In the genomic region with DNA sequence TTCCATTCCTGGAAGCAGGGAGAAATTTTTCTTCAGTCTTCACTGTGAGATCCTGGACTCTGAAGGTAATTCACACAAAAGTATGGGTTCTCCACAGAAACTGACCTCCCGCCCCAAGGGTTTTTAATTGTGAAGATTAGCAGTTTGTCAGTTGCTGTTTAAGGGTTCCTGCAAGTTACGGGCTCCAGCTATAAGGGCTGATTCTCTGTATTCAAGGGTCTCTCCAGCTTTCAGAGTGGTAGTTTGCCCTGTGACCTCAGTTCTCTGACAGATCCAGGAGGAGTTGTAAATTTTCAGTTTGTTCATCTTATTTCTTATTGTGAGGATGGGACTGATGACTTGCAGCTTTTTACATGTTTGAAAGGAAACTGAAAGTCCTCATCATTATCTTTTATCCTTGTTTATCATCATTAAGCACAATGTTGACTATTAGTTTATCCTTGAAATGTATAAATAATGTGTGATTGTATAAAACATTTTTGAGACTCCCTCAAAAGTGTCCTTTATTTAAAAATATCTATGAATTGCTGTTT, we compare ENCODE assay signal across 15 cellular contexts.
DNase-seq lines count a peak whose midpoint lies in the region; ATAC-seq and TF ChIP-seq lines count a peak whose summit lies in the region.
"Had no signal": no experiment of that assay in that cellular context is flagged by ENCODE, and none has a peak within 500 bp of the region (broad histone marks: within the 10 kb centered on the region; RNA-seq: fewer than 3 reads in every experiment).

No MANE protein-coding gene starts in this region.

- H3K23ac ChIP-seq in mesendoderm (ENCODE audit: low read length): no peak overlapping the region

- H3K9me3 ChIP-seq in uterus: no peaks in the 10 kb centered on the region

- H3K4me1 ChIP-seq in mesendoderm (ENCODE audit: control insufficient read depth, low read depth, low read length) (peaks cover 5% of the 10 kb centered on the region), uterus (no peaks in the 10 kb centered on the region)

- H3K27me3 ChIP-seq in mesendoderm (ENCODE audit: insufficient read depth, low read length, poor library complexity) (no peaks in the 10 kb centered on the region), uterus (no peaks in the 10 kb centered on the region)

- H3K36me3 ChIP-seq in mesendoderm (ENCODE audit: control insufficient read depth, insufficient read depth, low read length) (no peaks in the 10 kb centered on the region), uterus (no peaks in the 10 kb centered on the region)

- peak overlapping the region; percentile 51 for H3K18ac ChIP-seq in mesendoderm (ENCODE audit: low read length)

- H4K8ac ChIP-seq in mesendoderm (ENCODE audit: low read depth, low read length): peak overlapping the region; percentile 76

- no peak for TF ChIP-seq POLR2A in uterus (IDR thresholded peaks at IDR 0.05)

- H3K4ac ChIP-seq in mesendoderm (ENCODE audit: low read depth, low read length): no peak overlapping the region

- H3K56ac ChIP-seq in mesendoderm (ENCODE audit: low read length): no peak overlapping the region

- H3K4me2 ChIP-seq in mesendoderm (ENCODE audit: low read length): no peak overlapping the region

- no peak overlapping the region for H2AK5ac ChIP-seq in mesendoderm (ENCODE audit: low read length)

- H2BK15ac ChIP-seq in mesendoderm (replicated peaks; ENCODE audit: low read depth): no peak overlapping the region

- no peak overlapping the region for H2BK5ac ChIP-seq in mesendoderm (ENCODE audit: low read length)

- H3K4me3 Mint-ChIP-seq in stimulated activated naive CD8-positive, alpha-beta T cell treated with anti-CD3 and anti-CD28 coated beads, Interleukin-15, Interleukin-2, amounts not matched to agents 100 ng/mL and 50 ng/mL, for 24 hours: no peak overlapping the region
- peak overlapping the region; percentile 56 for H3K4me3 Mint-ChIP-seq in activated T-helper 2 cell treated with anti-CD3 and anti-CD28 coated beads, Interferon-gamma antibody, Interleukin-2, Interleukin-4, amounts not matched to agents 10 μg/mL and 5 μg/mL and 100 μg/mL, durations not matched to agents 14 hours and 24 hours and 36 hours (ENCODE audit: low read depth)
- H3K4me3 Mint-ChIP-seq: B cell; stimulated activated naive CD8-positive, alpha-beta T cell treated with anti-CD3 and anti-CD28 coated beads, Interleukin-15, amount 100 ng/mL, for 72 hours had no signal

- H3K4me1 Mint-ChIP-seq in stimulated activated naive CD8-positive, alpha-beta T cell treated with anti-CD3 and anti-CD28 coated beads, Interleukin-15, Interleukin-2, amounts not matched to agents 100 ng/mL and 50 ng/mL, for 24 hours (ENCODE audit: low read depth): peaks cover 25% of the 10 kb centered on the region
- peaks cover 48% of the 10 kb centered on the region for H3K4me1 Mint-ChIP-seq in activated T-helper 2 cell treated with anti-CD3 and anti-CD28 coated beads, Interferon-gamma antibody, Interleukin-2, Interleukin-4, amounts not matched to agents 10 μg/mL and 5 μg/mL and 100 μg/mL, durations not matched to agents 14 hours and 24 hours and 36 hours (ENCODE audit: low read depth)
- H3K4me1 Mint-ChIP-seq: B cell had no signal

- peak overlapping the region; percentile 23 for H3K27ac ChIP-seq in mesendoderm (ENCODE audit: low read depth, low read length)
- peak overlapping the region; percentile 39 to 77 for H3K27ac ChIP-seq in uterus

- peak overlapping the region; percentile 51 for H3K27ac Mint-ChIP-seq in stimulated activated naive CD8-positive, alpha-beta T cell treated with anti-CD3 and anti-CD28 coated beads, Interleukin-15, Interleukin-2, amounts not matched to agents 100 ng/mL and 50 ng/mL, for 24 hours
- peak overlapping the region; percentile 81 for H3K27ac Mint-ChIP-seq in activated T-helper 2 cell treated with anti-CD3 and anti-CD28 coated beads, Interferon-gamma antibody, Interleukin-2, Interleukin-4, amounts not matched to agents 10 μg/mL and 5 μg/mL and 100 μg/mL, durations not matched to agents 14 hours and 24 hours and 36 hours
- H3K27ac Mint-ChIP-seq: B cell had no signal

- H3K9me3 Mint-ChIP-seq in stimulated activated naive CD8-positive, alpha-beta T cell treated with anti-CD3 and anti-CD28 coated beads, Interleukin-15, Interleukin-2, amounts not matched to agents 100 ng/mL and 50 ng/mL, for 24 hours: peaks cover 3% of the 10 kb centered on the region
- peaks cover 12% of the 10 kb centered on the region for H3K9me3 Mint-ChIP-seq in activated T-helper 2 cell treated with anti-CD3 and anti-CD28 coated beads, Interferon-gamma antibody, Interleukin-2, Interleukin-4, amounts not matched to agents 10 μg/mL and 5 μg/mL and 100 μg/mL, durations not matched to agents 14 hours and 24 hours and 36 hours

- H3K4me3 ChIP-seq in mesendoderm (ENCODE audit: low read length): no peak overlapping the region
- H3K4me3 ChIP-seq in uterus: no peak overlapping the region
- H3K4me3 ChIP-seq: GM12878 had no signal

- no CpG with 5 or more reads among the region's 2 CpGs for WGBS in mesendoderm (ENCODE audit: extremely low coverage, insufficient coverage, low lambda C conversion rate)

- H3K9ac ChIP-seq in mesendoderm (ENCODE audit: low read length): no peak overlapping the region

- no peaks in the 10 kb centered on the region for H3K27me3 Mint-ChIP-seq in stimulated activated naive CD8-positive, alpha-beta T cell treated with anti-CD3 and anti-CD28 coated beads, Interleukin-15, Interleukin-2, amounts not matched to agents 100 ng/mL and 50 ng/mL, for 24 hours
- H3K27me3 Mint-ChIP-seq in activated T-helper 2 cell treated with anti-CD3 and anti-CD28 coated beads, Interferon-gamma antibody, Interleukin-2, Interleukin-4, amounts not matched to agents 10 μg/mL and 5 μg/mL and 100 μg/mL, durations not matched to agents 14 hours and 24 hours and 36 hours (ENCODE audit: low read depth): no peaks in the 10 kb centered on the region
- H3K27me3 Mint-ChIP-seq: B cell; stimulated activated naive CD8-positive, alpha-beta T cell treated with anti-CD3 and anti-CD28 coated beads, Interleukin-15, amount 100 ng/mL, for 72 hours had no signal

- no peak for ATAC-seq in stimulated activated naive CD8-positive, alpha-beta T cell treated with anti-CD3 and anti-CD28 coated beads, Interleukin-15, Interleukin-2, amounts not matched to agents 100 U/mL and 50 U/mL, for 24 hours
- ATAC-seq: GM12878; stimulated activated naive CD8-positive, alpha-beta T cell treated with anti-CD3 and anti-CD28 coated beads, Interleukin-15, amount 100 ng/mL, for 72 hours had no signal

- no peaks in the 10 kb centered on the region for H3K79me1 ChIP-seq in mesendoderm (ENCODE audit: low read length)

- H3K79me2 ChIP-seq in mesendoderm (ENCODE audit: control insufficient read depth, insufficient read depth, low read length): no peaks in the 10 kb centered on the region

- no peak overlapping the region for H2BK120ac ChIP-seq in mesendoderm (ENCODE audit: low read depth, low read length)

- no peak for DNase-seq in stimulated activated naive CD8-positive, alpha-beta T cell treated with anti-CD3 and anti-CD28 coated beads, Interleukin-15, Interleukin-2, amounts not matched to agents 100 U/mL and 50 U/mL, for 24 hours
- no peak for DNase-seq in activated T-helper 2 cell treated with anti-CD3 and anti-CD28 coated beads, Interferon-gamma antibody, Interleukin-2, Interleukin-4, amounts not matched to agents 10 μg/mL and 5 μg/mL and 100 μg/mL, durations not matched to agents 14 hours and 24 hours and 36 hours (ENCODE audit: low spot score)
- DNase-seq in mesendoderm (no peak), uterus (no peak), SW480 (ENCODE audit: low spot score) (no peak), SKM-1 (lab: John Stamatoyannopoulos, UW; ENCODE audit: unreplicated experiment) (no peak)
- no peak for DNase-seq in central memory CD4-positive, alpha-beta T cell
- DNase-seq: Kasumi-1; NCI-H187 treated with DMSO at 0.1 percent for 48 hours; NCI-H748 treated with DMSO at 0.1 percent for 48 hours; stimulated activated CD4-positive, alpha-beta T cell treated with anti-CD3 and anti-CD28 coated beads, Interleukin-4, amount 100 ng/mL, for 4 hours; stimulated activated naive CD8-positive, alpha-beta T cell treated with anti-CD3 and anti-CD28 coated beads, Interleukin-15, amount 100 ng/mL, for 72 hours had no signal

- no peak for TF ChIP-seq CTCF in uterus (IDR thresholded peaks at IDR 0.05)

- intact Hi-C loops in activated T-helper 2 cell treated with anti-CD3 and anti-CD28 coated beads, Interferon-gamma antibody, Interleukin-2, Interleukin-4, amounts not matched to agents 10 μg/mL and 5 μg/mL and 100 μg/mL, durations not matched to agents 14 hours and 24 hours and 36 hours (cut with micrococcal nuclease): no loop called here
- intact Hi-C loops in uterus (cut with DNase I; ENCODE audit: low total_unique reads): no loop called here

- no peak overlapping the region for H4K5ac ChIP-seq in mesendoderm (ENCODE audit: low read length)

- peaks cover 82% of the 10 kb centered on the region for H3K36me3 Mint-ChIP-seq in stimulated activated naive CD8-positive, alpha-beta T cell treated with anti-CD3 and anti-CD28 coated beads, Interleukin-15, Interleukin-2, amounts not matched to agents 100 ng/mL and 50 ng/mL, for 24 hours (ENCODE audit: low read depth)
- H3K36me3 Mint-ChIP-seq in activated T-helper 2 cell treated with anti-CD3 and anti-CD28 coated beads, Interferon-gamma antibody, Interleukin-2, Interleukin-4, amounts not matched to agents 10 μg/mL and 5 μg/mL and 100 μg/mL, durations not matched to agents 14 hours and 24 hours and 36 hours (ENCODE audit: low read depth): peaks cover 82% of the 10 kb centered on the region
